ENCODE assay signal across 10 cellular contexts in genomic region chr14:68563256-68564131, GRCh38.
DNase-seq lines count a peak whose midpoint lies in the region; ATAC-seq and TF ChIP-seq lines count a peak whose summit lies in the region.
"Had no signal": no experiment of that assay in that cellular context is flagged by ENCODE, and none has a peak within 500 bp of the region (broad histone marks: within the 10 kb centered on the region; RNA-seq: fewer than 3 reads in every experiment).

No MANE protein-coding gene starts in this region.

- no peaks in the 10 kb centered on the region for H3K27me3 ChIP-seq in CD8-positive, alpha-beta T cell (ENCODE audit: insufficient read depth, low read length)
- H3K27me3 ChIP-seq in ascending aorta (no peaks in the 10 kb centered on the region), hepatocyte (no peaks in the 10 kb centered on the region)

- POLR2A ChIA-PET in CD8-positive, alpha-beta T cell (lab: Charles Lee) = interaction anchor here (0.9 kb wide), 1 partner anchor 11 kb away, joined by 3 read pairs; no protein-coding TSS in a partner anchor
- POLR2A ChIA-PET in activated CD4-positive, alpha-beta T cell treated with anti-CD3 and anti-CD28 coated beads for 36 hours (lab: Charles Lee) = no interaction called here

- peaks cover 35% of the 10 kb centered on the region for H3K4me1 ChIP-seq in CD8-positive, alpha-beta T cell (ENCODE audit: insufficient read depth, low read length)
- peaks cover 15 to 27% of the 10 kb centered on the region in 2 donors for H3K4me1 ChIP-seq in ascending aorta
- peaks cover 45% of the 10 kb centered on the region for H3K4me1 ChIP-seq in hepatocyte (ENCODE audit: insufficient read depth)

- DNase-seq in CD8-positive, alpha-beta T cell = no peak
- DNase-seq in ascending aorta (ENCODE audit: low spot score in 2 of 2) (peak in 1 of 2 donors; percentile 73), hepatocyte (ENCODE audit: low spot score) (no peak), renal cortical epithelial cell (ENCODE audit: low read depth) (peak; percentile 92)
- DNase-seq in activated CD4-positive, alpha-beta T cell treated with anti-CD3 and anti-CD28 coated beads for 36 hours = no peak
- DNase-seq: midbrain had no signal

- H3K9me2 ChIP-seq in hepatocyte (replicated peaks; ENCODE audit: insufficient read depth) = no peaks in the 10 kb centered on the region

- peak overlapping the region; percentile 27 for H3K27ac Mint-ChIP-seq in CD8-positive, alpha-beta T cell
- no peak overlapping the region for H3K27ac Mint-ChIP-seq in activated CD4-positive, alpha-beta T cell treated with anti-CD3 and anti-CD28 coated beads for 36 hours
- H3K27ac Mint-ChIP-seq: T-helper 2 cell treated with Interferon-gamma antibody and Interleukin-4, amounts not matched to agents 5 μg/mL and 100 μg/mL, for 36 hours had no signal

- no peak overlapping the region for H3K4me2 ChIP-seq in hepatocyte

- intact Hi-C loops in CD8-positive, alpha-beta T cell (cut with DNase I, micrococcal nuclease) = no loop called here
- intact Hi-C loops in ascending aorta (cut with DNase I) = no loop called here
- intact Hi-C loops in activated CD4-positive, alpha-beta T cell treated with anti-CD3 and anti-CD28 coated beads for 36 hours (cut with DNase I, micrococcal nuclease) = no loop called here

- H2AFZ ChIP-seq in hepatocyte = no peak overlapping the region

- peak overlapping the region; percentile 26 for H3K4me3 Mint-ChIP-seq in CD8-positive, alpha-beta T cell
- no peak overlapping the region for H3K4me3 Mint-ChIP-seq in activated CD4-positive, alpha-beta T cell treated with anti-CD3 and anti-CD28 coated beads for 36 hours
- H3K4me3 Mint-ChIP-seq: T-helper 2 cell treated with Interferon-gamma antibody and Interleukin-4, amounts not matched to agents 5 μg/mL and 100 μg/mL, for 36 hours had no signal

- H3K4me1 Mint-ChIP-seq in CD8-positive, alpha-beta T cell (ENCODE audit: low read depth) = peaks cover 46% of the 10 kb centered on the region
- peaks cover 41% of the 10 kb centered on the region for H3K4me1 Mint-ChIP-seq in activated CD4-positive, alpha-beta T cell treated with anti-CD3 and anti-CD28 coated beads for 36 hours

- no peaks in the 10 kb centered on the region for H3K79me2 ChIP-seq in hepatocyte

- CTCF ChIA-PET in CD8-positive, alpha-beta T cell (lab: Charles Lee) = interaction anchor here (0.7 kb wide), 1 partner anchor 226 kb away, joined by 3 read pairs; no protein-coding TSS in a partner anchor
- CTCF ChIA-PET in activated CD4-positive, alpha-beta T cell treated with anti-CD3 and anti-CD28 coated beads for 36 hours (lab: Charles Lee) = no interaction called here

- TF ChIP-seq CTCF in CD8-positive, alpha-beta T cell (IDR thresholded peaks at IDR 0.05) = no peak
- TF ChIP-seq CTCF in ascending aorta (IDR thresholded peaks at IDR 0.05) (no peak), hepatocyte (IDR thresholded peaks at IDR 0.05; ENCODE audit: poor library complexity) (no peak)

- 63% methylated on average over 21 of the region's 21 CpGs for WGBS in hepatocyte (ENCODE audit: low lambda C conversion rate, missing lambda C conversion rate)

- no peaks in the 10 kb centered on the region for H3K36me3 ChIP-seq in CD8-positive, alpha-beta T cell (ENCODE audit: insufficient read depth, low read length)
- H3K36me3 ChIP-seq in ascending aorta (no peaks in the 10 kb centered on the region), hepatocyte (replicated peaks; ENCODE audit: insufficient read depth, low read depth) (no peaks in the 10 kb centered on the region)

- no peak overlapping the region for H3K4me3 ChIP-seq in CD8-positive, alpha-beta T cell (ENCODE audit: low read depth, low read length)
- H3K4me3 ChIP-seq in ascending aorta = no peak overlapping the region
- H3K4me3 ChIP-seq in hepatocyte = no peak overlapping the region

- no peaks in the 10 kb centered on the region for H3K27me3 Mint-ChIP-seq in CD8-positive, alpha-beta T cell (ENCODE audit: low read depth)
- no peaks in the 10 kb centered on the region for H3K27me3 Mint-ChIP-seq in activated CD4-positive, alpha-beta T cell treated with anti-CD3 and anti-CD28 coated beads for 36 hours

- no peaks in the 10 kb centered on the region for H3K9me3 ChIP-seq in CD8-positive, alpha-beta T cell (ENCODE audit: low read length)
- H3K9me3 ChIP-seq in ascending aorta (no peaks in the 10 kb centered on the region), hepatocyte (ENCODE audit: low read depth) (no peaks in the 10 kb centered on the region)

- ATAC-seq in CD8-positive, alpha-beta T cell = no peak
- no peak for ATAC-seq in GM19397 (IDR thresholded peaks at IDR 0.05; ENCODE audit: unreplicated experiment)
- ATAC-seq in activated CD4-positive, alpha-beta T cell treated with anti-CD3 and anti-CD28 coated beads for 36 hours = no peak
- ATAC-seq in HG03378 (IDR thresholded peaks at IDR 0.05; ENCODE audit: unreplicated experiment) = no peak
- no peak for ATAC-seq in HG02763 (IDR thresholded peaks at IDR 0.05; ENCODE audit: unreplicated experiment)

- H3K9me3 Mint-ChIP-seq in CD8-positive, alpha-beta T cell = no peaks in the 10 kb centered on the region
- no peaks in the 10 kb centered on the region for H3K9me3 Mint-ChIP-seq in activated CD4-positive, alpha-beta T cell treated with anti-CD3 and anti-CD28 coated beads for 36 hours (ENCODE audit: low read depth)
- H3K9me3 Mint-ChIP-seq: T-helper 2 cell treated with Interferon-gamma antibody and Interleukin-4, amounts not matched to agents 5 μg/mL and 100 μg/mL, for 36 hours had no signal

- no peaks in the 10 kb centered on the region for H3K36me3 Mint-ChIP-seq in CD8-positive, alpha-beta T cell
- H3K36me3 Mint-ChIP-seq in activated CD4-positive, alpha-beta T cell treated with anti-CD3 and anti-CD28 coated beads for 36 hours (ENCODE audit: low read depth) = no peaks in the 10 kb centered on the region

- no peaks in the 10 kb centered on the region for H4K20me1 ChIP-seq in hepatocyte (ENCODE audit: insufficient read depth, poor library complexity, severe bottlenecking)

- H3K27ac ChIP-seq in CD8-positive, alpha-beta T cell (ENCODE audit: low read depth, low read length) = no peak overlapping the region
- peak overlapping the region; percentile 88 to 93 for H3K27ac ChIP-seq in ascending aorta
- peak overlapping the region; percentile 83 for H3K27ac ChIP-seq in hepatocyte
